In the genomic region with DNA sequence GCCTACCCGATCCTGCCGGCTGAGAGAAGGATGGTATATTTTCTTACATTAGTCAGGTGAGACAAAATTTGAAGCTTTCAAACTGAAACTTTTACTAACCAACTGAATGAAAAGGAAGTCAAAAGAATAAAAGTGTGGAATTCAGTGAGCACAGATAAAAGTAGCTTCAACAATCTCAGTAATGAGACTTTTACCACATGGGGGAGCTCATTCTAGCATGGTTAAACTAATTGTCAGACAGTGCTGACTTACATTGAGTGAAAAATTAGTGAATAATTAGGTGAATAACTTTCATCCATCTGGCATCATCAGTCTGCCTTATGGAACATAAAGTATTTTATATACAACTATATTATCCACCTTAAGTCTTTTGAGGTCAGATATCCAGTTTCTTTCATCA, we compare ENCODE assay signal across 12 cellular contexts. TPM values are rescaled to one million over a fixed set of nuclear protein-coding genes. Genes with fewer than 3 reads are reported as not detected.
DNase-seq lines count a peak whose midpoint lies in the region; ATAC-seq, FAIRE-seq and TF ChIP-seq lines count a peak whose summit lies in the region.
"Had no signal": no experiment of that assay in that cellular context is flagged by ENCODE, and none has a peak within 500 bp of the region (broad histone marks: within the 10 kb centered on the region; RNA-seq: fewer than 3 reads in every experiment).

No MANE protein-coding gene starts in this region.

- no peak overlapping the region for H3K4ac ChIP-seq in mesenchymal stem cell (ENCODE audit: low read depth in 1 of 2, low read length in 2 of 2)

- H2BK15ac ChIP-seq in mesenchymal stem cell (ENCODE audit: low read depth, poor library complexity, severe bottlenecking) = no peak overlapping the region

- H3K9ac ChIP-seq in GM12878 (ENCODE audit: control insufficient read depth, insufficient read depth, low read length) = no peak overlapping the region
- no peak overlapping the region for H3K9ac ChIP-seq in mesenchymal stem cell (ENCODE audit: low read length)

- no peaks in the 10 kb centered on the region for H4K20me1 ChIP-seq in GM12878 (ENCODE audit: control insufficient read depth, insufficient read depth)

- TF ChIP-seq EP300 in GM12878 (IDR thresholded peaks at IDR 0.05; ENCODE audit: borderline replicate concordance in 1 of 2, control insufficient read depth in 1 of 2, low read depth in 2 of 2, low read length in 2 of 2) = no peak

- no peak overlapping the region for H3K14ac ChIP-seq in mesenchymal stem cell (ENCODE audit: low read length in 2 of 2)

- H3K27me3 ChIP-seq in GM12878 (replicated peaks in 1 of 2; ENCODE audit: control insufficient read depth in 2 of 2, insufficient read depth in 2 of 2, low read length in 1 of 2) (no peaks in the 10 kb centered on the region), mesenchymal stem cell (ENCODE audit: control insufficient read depth in 1 of 2, insufficient read depth in 1 of 2, low read length in 2 of 2) (no peaks in the 10 kb centered on the region)

- RAD21 ChIA-PET in GM12878 (lab: Charles Lee; ENCODE audit: unreplicated experiment) = interaction anchor here (0.7 to 2.7 kb wide), 8 partner anchors 25 to 159 kb away, joined by 3 to 37 read pairs (median 4); a partner anchor contains a TSS

- SMC1A ChIA-PET in GM12878 (lab: Charles Lee; ENCODE audit: uncharacterized antibody, unreplicated experiment) = interaction anchor here (0.7 to 4.0 kb wide), 13 partner anchors 10 to 121 kb away, joined by 3 to 35 read pairs (median 5); a partner anchor contains a TSS

- no peak overlapping the region for H4K8ac ChIP-seq in mesenchymal stem cell (ENCODE audit: low read length)

- 97% methylated on average over 2 of the region's 2 CpGs for WGBS in GM12878 (ENCODE audit: insufficient coverage, insufficient replicate concordance, low lambda C conversion rate, missing lambda C conversion rate)
- WGBS in mesenchymal stem cell = no CpG with 5 or more reads among the region's 2 CpGs

- H3K36me3 ChIP-seq in GM12878 (ENCODE audit: control insufficient read depth in 2 of 2, insufficient read depth in 2 of 2, low read length in 1 of 2) (no peaks in the 10 kb centered on the region), mesenchymal stem cell (ENCODE audit: control insufficient read depth in 1 of 2, insufficient read depth in 2 of 2, low read depth in 1 of 2, low read length in 2 of 2) (peaks cover 0 to 37% of the 10 kb centered on the region in 2 experiments)

- H3K79me2 ChIP-seq in GM12878 (ENCODE audit: control insufficient read depth, insufficient read depth, low read length) = no peaks in the 10 kb centered on the region

- no peaks in the 10 kb centered on the region for H3K79me1 ChIP-seq in mesenchymal stem cell (replicated peaks; ENCODE audit: low read length, poor library complexity, severe bottlenecking)

- H3K4me3 ChIP-seq in LNCaP clone FGC (ENCODE audit: low read depth, low read length) = no peak overlapping the region
- H3K4me3 ChIP-seq in GM12878 = no peak overlapping the region
- H3K4me3 ChIP-seq in mesenchymal stem cell (ENCODE audit: insufficient read depth in 1 of 2, low read depth in 1 of 2, low read length in 2 of 2) = no peak overlapping the region

- no TSS peak for BruUV-seq in GM12878 (replicated peaks; lab: Mats Ljungman, UMichigan)

- H4K91ac ChIP-seq in mesenchymal stem cell (ENCODE audit: low read length) = no peak overlapping the region

- POLR2A ChIA-PET in GM12878 (lab: Charles Lee) = interaction anchor here (0.5 kb wide), 1 partner anchor 179 kb away, joined by 3 read pairs; no protein-coding TSS in a partner anchor

- H2AK5ac ChIP-seq in mesenchymal stem cell (ENCODE audit: low read length, severe bottlenecking) = no peak overlapping the region

- H3K9me3 ChIP-seq in GM12878 (replicated peaks; ENCODE audit: control insufficient read depth, insufficient read depth, low read length) (no peaks in the 10 kb centered on the region), mesenchymal stem cell (ENCODE audit: control insufficient read depth, low read length) (no peaks in the 10 kb centered on the region)

- H2BK5ac ChIP-seq in mesenchymal stem cell (ENCODE audit: low read depth, low read length, poor library complexity, severe bottlenecking) = no peak overlapping the region

- H2AFZ ChIP-seq in GM12878 (ENCODE audit: control insufficient read depth, low read depth, low read length) (no peak overlapping the region), mesenchymal stem cell (ENCODE audit: low read depth, low read length) (no peak overlapping the region)

- peak; percentile 44 for FAIRE-seq in GM12878 (lab: Jason Lieb, UNC)
- FAIRE-seq: HTR-8/SVneo had no signal

- ATAC-seq in GM12878 (peak; percentile 73), HG02588 (IDR thresholded peaks at IDR 0.05; ENCODE audit: unreplicated experiment) (no peak)

- TF ChIP-seq RAD21 in GM12878 (IDR thresholded peaks at IDR 0.05; ENCODE audit: insufficient read depth, low read depth, low read length) = peak; percentile 42

- in situ Hi-C loops in GM12878 (cut with MboI) = no loop called here

- CTCF ChIA-PET in GM12878 (lab: Yijun Ruan, JAX) = interaction anchor here (0.7 to 7.0 kb wide), 27 partner anchors 9 to 164 kb away, joined by 3 to 121 read pairs (median 4); a partner anchor contains a TSS

- H2BK120ac ChIP-seq in mesenchymal stem cell (ENCODE audit: low read depth, low read length) = no peak overlapping the region

- H3K4me2 ChIP-seq in GM12878 (ENCODE audit: control insufficient read depth, insufficient read depth) = no peak overlapping the region
- no peak overlapping the region for H3K4me2 ChIP-seq in mesenchymal stem cell (ENCODE audit: low read length, poor library complexity, severe bottlenecking)

- no peak for TF ChIP-seq POLR2A in GM12878 (IDR thresholded peaks at IDR 0.05; ENCODE audit: low read depth, low read length)

- no peaks in the 10 kb centered on the region for H3K4me1 ChIP-seq in GM12878 (ENCODE audit: control insufficient read depth, insufficient read depth, low read length)
- H3K4me1 ChIP-seq in mesenchymal stem cell (ENCODE audit: control insufficient read depth, insufficient read depth, low read depth, low read length) = peaks cover 1% of the 10 kb centered on the region

- no peak overlapping the region for H2BK12ac ChIP-seq in mesenchymal stem cell (ENCODE audit: low read length in 2 of 2)

- TF ChIP-seq CTCF in GM10266 (IDR thresholded peaks at IDR 0.05; ENCODE audit: control insufficient read depth, insufficient read depth, low read depth, missing control alignments) = peak; percentile 38
- TF ChIP-seq CTCF in LNCaP clone FGC (IDR thresholded peaks at IDR 0.05; ENCODE audit: control insufficient read depth, extremely low read depth, insufficient read depth) = peak; percentile 21; the same call in 1 of the 2 replicates
- peak; percentile 23 to 42 (median 32); a peak in 3 of 6 replicates for TF ChIP-seq CTCF in GM12878 (IDR thresholded peaks at IDR 0.05 in 2 of 3, conservative IDR thresholded peaks at IDR 0.05 in 1 of 3; ENCODE audit: control insufficient read depth in 2 of 3, extremely low read depth in 1 of 3, insufficient read depth in 1 of 3, low read depth in 3 of 3, low read length in 3 of 3)

- DNase-seq in GM10266 (ENCODE audit: extremely low spot score) (no peak), LNCaP clone FGC (ENCODE audit: low read depth) (no peak), GM12878 (ENCODE audit: low read depth, low spot score) (no peak), mesenchymal stem cell (peak; percentile 24), NCI-H226 (no peak), cerebellum (ENCODE audit: low spot score) (no peak), SW480 (ENCODE audit: low spot score) (no peak)
- DNase-seq: activated CD4-positive, alpha-beta memory T cell treated with anti-CD3 and anti-CD28 coated beads for 36 hours; H7; occipital lobe had no signal

- H3K27ac ChIP-seq in GM12878 (ENCODE audit: control insufficient read depth, insufficient read depth) (no peak overlapping the region), mesenchymal stem cell (ENCODE audit: low read length, poor library complexity, severe bottlenecking) (no peak overlapping the region)

- no peak overlapping the region for H3K23ac ChIP-seq in mesenchymal stem cell (ENCODE audit: low read length in 2 of 2)

- intact Hi-C loops in GM12878 (cut with micrococcal nuclease; ENCODE audit: unreplicated experiment) = loop anchor here (1.0 kb wide), 2 partner anchors 101 to 115 kb away; no protein-coding TSS in a partner anchor

- no peak overlapping the region for H3K18ac ChIP-seq in mesenchymal stem cell (ENCODE audit: low read depth in 1 of 2, low read length in 2 of 2)

RNA-seq across cellular contexts. Expression of a gene that starts 8.4 kb away (rescaled TPM):
- not detected in 2 replicates for total RNA-seq in GM12878 (2013; cell fraction: nucleolus; rRNA removed)
- total RNA-seq in GM12878 (2014; rRNA removed) = not detected in 2 replicates
- total RNA-seq in GM12878 (2014; rRNA removed; fragmentation: Illumina TruSeq; extraction: Trizol) = not detected in 2 replicates
- not detected in 2 replicates for total RNA-seq in GM12878 (2021)
- polyA plus RNA-seq in GM12878 (2011; ENCODE audit: low read depth) = not detected
- polyA plus RNA-seq in GM12878 (2011; rRNA removed) = not detected in 2 replicates
- not detected in 2 replicates for polyA plus RNA-seq in GM12878 (2011; cell fraction: cytosol; rRNA removed)
- not detected in 2 replicates for polyA plus RNA-seq in GM12878 (2011; cell fraction: nucleus; rRNA removed)
- not detected in 2 replicates for polyA plus RNA-seq in GM12878 (2012)
- polyA plus RNA-seq in GM12878 (2014; fragmentation: Illumina TruSeq; extraction: Trizol) = not detected in 2 replicates
- polyA plus RNA-seq in GM12878 (2014; fragmentation: Nextera tagmentation; extraction: Ambion mirVana) = not detected
- polyA plus RNA-seq in GM12878 (2014; rRNA removed) = not detected in 2 replicates
- polyA plus RNA-seq in GM12878 (2016; fragmentation: Nextera tagmentation; extraction: Ambion mirVana) = not detected
- not detected in 2 replicates for polyA minus RNA-seq in GM12878 (2011; rRNA and poly(A)+ RNA removed)
- not detected in 2 replicates for polyA minus RNA-seq in GM12878 (2011; cell fraction: cytosol; rRNA and poly(A)+ RNA removed)
- polyA minus RNA-seq in GM12878 (2011; cell fraction: nucleus; rRNA and poly(A)+ RNA removed) = not detected in 2 replicates
- not detected for polyA plus RNA-seq in mesenchymal stem cell (2013, experiment 1 of 2)
- polyA plus RNA-seq in mesenchymal stem cell (2013, experiment 2 of 2) = not detected
- total RNA-seq in cerebellum = not detected
- total RNA-seq: activated CD4-positive, alpha-beta memory T cell treated with anti-CD3 and anti-CD28 coated beads for 36 hours; H7; occipital lobe had no signal

RNA-seq across cellular contexts. Expression of a gene that starts 33.8 kb away (rescaled TPM):
- 128 and 133 TPM in 2 replicates for total RNA-seq in GM12878 (2013; cell fraction: nucleolus; rRNA removed)
- total RNA-seq in GM12878 (2014; rRNA removed) (10.1 and 14.1 TPM in 2 replicates), GM12878 (2014; rRNA removed; fragmentation: Illumina TruSeq; extraction: Trizol) (20.6 and 24.0 TPM in 2 replicates), GM12878 (2021) (26.6 and 33.5 TPM in 2 replicates), cerebellum (18.3 TPM)
- polyA plus RNA-seq in GM12878 (2011; ENCODE audit: low read depth) = 5.4 TPM
- polyA plus RNA-seq in GM12878 (2011; rRNA removed) (34.1 and 67.9 TPM in 2 replicates), GM12878 (2014; fragmentation: Illumina TruSeq; extraction: Trizol) (38.0 and 48.6 TPM in 2 replicates), GM12878 (2014; fragmentation: Nextera tagmentation; extraction: Ambion mirVana) (10 to 100 TPM; 29.4 to 32.5 TPM), GM12878 (2014; rRNA removed) (11.2 and 11.3 TPM in 2 replicates), GM12878 (2016; fragmentation: Nextera tagmentation; extraction: Ambion mirVana) (10 to 100 TPM; 38.7 to 41.0 TPM)
- 8.4 and 10.8 TPM in 2 replicates for polyA plus RNA-seq in GM12878 (2011; cell fraction: cytosol; rRNA removed)
- 19.0 and 21.8 TPM in 2 replicates for polyA plus RNA-seq in GM12878 (2011; cell fraction: nucleus; rRNA removed)
- 11.9 and 18.1 TPM in 2 replicates for polyA plus RNA-seq in GM12878 (2012)
- polyA minus RNA-seq in GM12878 (2011; rRNA and poly(A)+ RNA removed) = 7.1 and 17.0 TPM in 2 replicates
- polyA minus RNA-seq in GM12878 (2011; cell fraction: cytosol; rRNA and poly(A)+ RNA removed) = 3.5 and 7.6 TPM in 2 replicates
- 13.8 and 16.4 TPM in 2 replicates for polyA minus RNA-seq in GM12878 (2011; cell fraction: nucleus; rRNA and poly(A)+ RNA removed)
- polyA plus RNA-seq in mesenchymal stem cell (2013, experiment 1 of 2) = 15.6 TPM
- 15.6 TPM for polyA plus RNA-seq in mesenchymal stem cell (2013, experiment 2 of 2)
